In the genomic region with DNA sequence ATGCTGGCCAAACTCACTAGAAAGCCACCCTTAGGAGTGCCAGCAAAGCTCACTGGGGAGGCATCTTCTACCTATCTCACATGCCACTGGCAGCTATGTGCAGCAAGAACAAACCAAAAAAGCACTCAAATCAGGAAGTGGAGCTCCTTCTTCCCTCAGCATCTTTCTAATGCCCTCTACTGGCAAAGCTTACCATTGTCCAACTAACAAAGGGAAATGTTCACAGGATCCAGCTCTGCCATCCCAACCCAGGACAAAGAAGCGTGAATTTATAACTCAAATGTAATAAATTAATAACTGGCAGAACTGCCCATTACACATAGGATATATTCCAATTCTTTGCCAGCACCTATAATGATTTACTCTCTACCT, we compare ENCODE assay signal across 9 cellular contexts. TPM values are rescaled to one million over a fixed set of nuclear protein-coding genes. Genes with fewer than 3 reads are reported as not detected.
A peak's percentile ranks its signal among the peaks of the same experiment; 100 is the strongest.
DNase-seq lines count a peak whose midpoint lies in the region; ATAC-seq, FAIRE-seq and TF ChIP-seq lines count a peak whose summit lies in the region.
"Had no signal": no experiment of that assay in that cellular context is flagged by ENCODE, and none has a peak within 500 bp of the region (broad histone marks: within the 10 kb centered on the region; RNA-seq: fewer than 3 reads in every experiment).

No MANE protein-coding gene starts in this region.

- H3K27me3 ChIP-seq in parathyroid adenoma (ENCODE audit: control insufficient read depth, insufficient read depth, low read length) (no peaks in the 10 kb centered on the region), gastroesophageal sphincter (no peaks in the 10 kb centered on the region)

- H3K4me3 ChIP-seq in A549 (no peak overlapping the region), GM12864 (ENCODE audit: low read depth, low read length) (no peak overlapping the region), parathyroid adenoma (ENCODE audit: low read depth, low read length) (no peak overlapping the region), gastroesophageal sphincter (no peak overlapping the region)
- H3K4me3 ChIP-seq: HAP-1 had no signal

- H3K27ac ChIP-seq in A549 = 0 out of 6 replicates have a peak overlapping the region, but pooled peaks of 1 of the 2 experiments have one; percentile 24
- H3K27ac ChIP-seq in parathyroid adenoma = no peak overlapping the region
- H3K27ac ChIP-seq in gastroesophageal sphincter = no peak overlapping the region

- POLR2A ChIA-PET in A549 (lab: Yijun Ruan, JAX) = interaction anchor here (1.0 kb wide), 1 partner anchor 244 kb away, joined by 3 read pairs; no protein-coding TSS in a partner anchor

- TF ChIP-seq EP300 in A549 (IDR thresholded peaks at IDR 0.05) = no peak
- TF ChIP-seq EP300 in gastroesophageal sphincter (IDR thresholded peaks at IDR 0.05) = no peak

- no peak overlapping the region for H3K9ac ChIP-seq in parathyroid adenoma

- no peak for FAIRE-seq in A549 (lab: Jason Lieb, UNC)

- TF ChIP-seq POLR2A in A549 (IDR thresholded peaks at IDR 0.05; ENCODE audit: low read length) (no peak), gastroesophageal sphincter (IDR thresholded peaks at IDR 0.05) (no peak)

- H3K36me3 ChIP-seq in parathyroid adenoma (ENCODE audit: control insufficient read depth, insufficient read depth, low read length) = no peaks in the 10 kb centered on the region
- H3K36me3 ChIP-seq in gastroesophageal sphincter = no peaks in the 10 kb centered on the region
- H3K36me3 ChIP-seq: HAP-1 had no signal

- peak; percentile 59 to 72; a peak in 5 of 6 replicates for ATAC-seq in A549
- peak; percentile 57 for ATAC-seq in HG02623 (IDR thresholded peaks at IDR 0.05; ENCODE audit: unreplicated experiment)
- no peak for ATAC-seq in gastroesophageal sphincter

- H3K4me2 ChIP-seq in A549 (no peak overlapping the region), parathyroid adenoma (ENCODE audit: low read length) (no peak overlapping the region)

- DNase-seq in A549 (ENCODE audit: low read depth in 1 of 2, low spot score in 1 of 2) (peak in 1 of 2 experiments; percentile 34), GM12864 (ENCODE audit: low read depth) (no peak), NCI-H524 treated with DMSO at 0.1 percent for 48 hours (lab: John Stamatoyannopoulos, UW) (peak; percentile 11), cerebellum (ENCODE audit: low spot score) (peak; percentile 50), T-helper 9 cell (no peak)

- H3K9me3 ChIP-seq in A549 (no peaks in the 10 kb centered on the region), parathyroid adenoma (ENCODE audit: control insufficient read depth, low read length) (no peaks in the 10 kb centered on the region), gastroesophageal sphincter (no peaks in the 10 kb centered on the region)

- no peak overlapping the region for H2AFZ ChIP-seq in parathyroid adenoma

- TF ChIP-seq CTCF in A549 (IDR thresholded peaks at IDR 0.05) (peak; percentile 41), GM12864 (IDR thresholded peaks at IDR 0.05; ENCODE audit: low read depth, low read length, missing control alignments) (peak; percentile 68), parathyroid adenoma (IDR thresholded peaks at IDR 0.05) (peak; percentile 25), gastroesophageal sphincter (IDR thresholded peaks at IDR 0.05) (peak in 2 of 4 experiments; percentile 14 to 36)

- H3K4me1 ChIP-seq in A549 (peaks cover 5% of the 10 kb centered on the region; the same call in 1 of the 3 replicates), parathyroid adenoma (no peaks in the 10 kb centered on the region), gastroesophageal sphincter (no peaks in the 10 kb centered on the region)
- H3K4me1 ChIP-seq: HAP-1 had no signal

- 68% methylated on average over 1 of the region's 1 CpG for WGBS in A549 (ENCODE audit: missing lambda C conversion rate)
- 72 to 100% methylated on average over 1 of the region's 1 CpG for WGBS in gastroesophageal sphincter (ENCODE audit: low coverage in 1 of 2), 2 donors

- H3K79me2 ChIP-seq in parathyroid adenoma = no peaks in the 10 kb centered on the region

- peak; percentile 16 to 64; a peak in 3 of 5 replicates for TF ChIP-seq RAD21 in A549 (conservative IDR thresholded peaks at IDR 0.05 in 1 of 2, IDR thresholded peaks at IDR 0.05 in 1 of 2)

- CTCF ChIA-PET in A549 (lab: Yijun Ruan, JAX) = interaction anchor here (1.0 to 2.4 kb wide), 9 partner anchors 9 to 228 kb away, joined by 3 to 6 read pairs (median 4); no protein-coding TSS in a partner anchor

TF ChIP-seq in A549, 52 proteins besides CTCF, POLR2A, EP300 and RAD21:
- peak; percentile 29; the same call in 2 of the 3 replicates for TF ChIP-seq SMC3 (IDR thresholded peaks at IDR 0.05)
- TF ChIP-seq FOSL2 (IDR thresholded peaks at IDR 0.05) = no peak
- TF ChIP-seq FOSL2 (CRISPR knock-in tag; IDR thresholded peaks at IDR 0.05) = no peak

RNA-seq across cellular contexts. Expression of a gene that starts 38.9 kb away (rescaled TPM):
- polyA plus RNA-seq in A549 (2011; rRNA removed) (6.5 and 6.7 TPM in 2 replicates), A549 (2017; fragmentation: RNase III; extraction: RNeasy Plus Mini Kit Qiagen cat#74134 plus additional on column Dnase treatment) (2.8 to 3.3 TPM (median 3.1 TPM) in 3 replicates)
- 0.59 and 0.80 TPM in 2 replicates for polyA plus RNA-seq in A549 (2012; cell fraction: cytosol; rRNA removed)
- 0.24 and 0.43 TPM in 2 replicates for polyA plus RNA-seq in A549 (2012; cell fraction: nucleus; rRNA removed)
- 3.4 and 3.9 TPM in 2 replicates for polyA minus RNA-seq in A549 (2011; rRNA and poly(A)+ RNA removed)
- total RNA-seq in cerebellum (13.2 TPM), gastroesophageal sphincter (10 to 100 TPM; 11.0 to 51.1 (median 15.0) TPM)

RNA-seq across cellular contexts. Expression of a gene that starts 38.9 kb away (rescaled TPM):
- polyA plus RNA-seq in A549 (2011; rRNA removed) (48.4 and 62.9 TPM in 2 replicates), A549 (2017; fragmentation: RNase III; extraction: RNeasy Plus Mini Kit Qiagen cat#74134 plus additional on column Dnase treatment) (49.5 to 57.6 TPM (median 51.2 TPM) in 3 replicates)
- 20.6 and 23.8 TPM in 2 replicates for polyA plus RNA-seq in A549 (2012; cell fraction: cytosol; rRNA removed)
- 11.5 and 29.9 TPM in 2 replicates for polyA plus RNA-seq in A549 (2012; cell fraction: nucleus; rRNA removed)
- 40.3 and 42.5 TPM in 2 replicates for polyA minus RNA-seq in A549 (2011; rRNA and poly(A)+ RNA removed)
- total RNA-seq in cerebellum (46.9 TPM), gastroesophageal sphincter (100 to 1,000 TPM in 1 of 4 donors, 10 to 100 TPM in 3; 66.3 to 106 (median 72.9) TPM)

Comparison
In these comparisons a context has a peak if more than half of its experiments do, and no peak if none do; other contexts are left out.
1. DNase-seq: peak in NCI-H524 treated with DMSO at 0.1 percent for 48 hours (single experiment) and cerebellum (single experiment); none in GM12864 (single experiment) and T-helper 9 cell (single experiment).